In the genomic region with DNA sequence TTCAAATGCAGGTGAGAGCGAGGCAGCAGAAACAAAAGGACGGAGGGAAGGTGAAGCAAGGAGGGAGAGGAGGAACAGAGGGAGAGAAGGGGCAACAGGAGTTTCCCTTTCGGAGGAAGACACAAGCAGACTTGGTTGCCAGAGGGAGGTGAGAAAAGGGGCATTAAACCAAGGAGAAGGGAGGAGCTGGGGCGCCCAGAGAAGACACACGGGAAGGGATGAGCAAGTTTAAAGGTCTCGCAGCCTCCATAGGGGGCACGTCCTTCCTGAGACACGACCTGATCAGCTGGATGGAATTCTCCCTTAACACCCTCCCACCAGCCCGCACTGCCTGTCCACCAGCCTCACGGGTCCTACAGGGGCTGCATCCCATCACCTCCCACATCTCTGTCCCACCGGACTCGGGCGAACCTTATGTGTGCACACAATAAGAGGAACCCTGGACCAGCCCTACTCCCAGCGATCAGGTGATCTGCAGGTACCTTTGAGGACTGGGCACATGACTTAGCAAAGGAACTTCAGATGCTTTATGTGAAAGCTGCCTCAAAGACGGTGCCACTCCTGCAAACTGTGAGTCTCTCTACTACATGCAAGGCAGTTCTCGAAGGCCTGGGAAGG, we compare ENCODE assay signal across 20 cellular contexts.
DNase-seq lines count a peak whose midpoint lies in the region; ATAC-seq and TF ChIP-seq lines count a peak whose summit lies in the region.
"Had no signal": no experiment of that assay in that cellular context is flagged by ENCODE, and none has a peak within 500 bp of the region (broad histone marks: within the 10 kb centered on the region; RNA-seq: fewer than 3 reads in every experiment).

No MANE protein-coding gene starts in this region.

- no peak overlapping the region for H3K9ac ChIP-seq in IMR-90 (ENCODE audit: low read depth, low read length)
- no peak overlapping the region for H3K9ac ChIP-seq in mesenchymal stem cell (ENCODE audit: low read length)

- TF ChIP-seq POLR2A in IMR-90 (IDR thresholded peaks at IDR 0.05; ENCODE audit: low read depth, low read length) (no peak), sigmoid colon (IDR thresholded peaks at IDR 0.05) (no peak)

- H3K4me2 ChIP-seq in IMR-90 (ENCODE audit: low read depth, low read length): no peak overlapping the region
- H3K4me2 ChIP-seq in mesenchymal stem cell (ENCODE audit: low read length, poor library complexity, severe bottlenecking): no peak overlapping the region

- peak overlapping the region; percentile 49; the same call in 1 of the 2 replicates for H3K14ac ChIP-seq in IMR-90 (replicated peaks; ENCODE audit: low read depth, low read length)
- H3K14ac ChIP-seq in mesenchymal stem cell (ENCODE audit: low read length in 2 of 2): peak overlapping the region in 1 of 2 experiments; percentile 22

- peak overlapping the region; percentile 7 to 89 for H2BK12ac ChIP-seq in mesenchymal stem cell (ENCODE audit: low read length in 2 of 2)

- in situ Hi-C loops in IMR-90 (cut with MboI; ENCODE audit: low sequenced_read_pairs): no loop called here

- dilution Hi-C loops in IMR-90 (cut with HindIII; ENCODE audit: low sequenced_read_pairs, unreplicated experiment): no loop called here

- H4K8ac ChIP-seq in IMR-90 (ENCODE audit: low read depth in 2 of 2, low read length in 2 of 2) (no peak overlapping the region), mesenchymal stem cell (ENCODE audit: low read length) (peak overlapping the region; percentile 5)

- H2AK9ac ChIP-seq in IMR-90 (replicated peaks; ENCODE audit: low read depth, low read length, poor library complexity): no peak overlapping the region

- peaks cover 21% of the 10 kb centered on the region for H3K36me3 Mint-ChIP-seq in chondrocyte (ENCODE audit: low read depth)
- H3K36me3 Mint-ChIP-seq: activated naive CD4-positive, alpha-beta T cell treated with anti-CD3 and anti-CD28 coated beads, Interleukin-2, amount 50 U/mL, for 72 hours had no signal

- peaks cover 44% of the 10 kb centered on the region for H4K20me1 ChIP-seq in IMR-90 (ENCODE audit: insufficient read depth, low read length)

- no peaks in the 10 kb centered on the region for H3K9me3 ChIP-seq in IMR-90 (ENCODE audit: control insufficient read depth, insufficient read depth, low read length)
- H3K9me3 ChIP-seq in mesenchymal stem cell (ENCODE audit: control insufficient read depth, low read length): no peaks in the 10 kb centered on the region
- H3K9me3 ChIP-seq in sigmoid colon: no peaks in the 10 kb centered on the region
- H3K9me3 ChIP-seq: BLaER1 treated with 17β-estradiol and CSF1 and Interleukin-3, amounts not matched to agents 10 nM and 100 nM had no signal

- H2BK5ac ChIP-seq in IMR-90 (ENCODE audit: low read depth, low read length, poor library complexity, severe bottlenecking) (no peak overlapping the region), mesenchymal stem cell (ENCODE audit: low read depth, low read length, poor library complexity, severe bottlenecking) (no peak overlapping the region)

- peaks cover 93% of the 10 kb centered on the region for H3K4me1 Mint-ChIP-seq in chondrocyte (ENCODE audit: low read depth)

- H2BK15ac ChIP-seq in IMR-90 (ENCODE audit: low read depth, low read length) (0 out of 3 replicates have a peak overlapping the region, but pooled peaks have one; percentile 48), mesenchymal stem cell (ENCODE audit: low read depth, poor library complexity, severe bottlenecking) (no peak overlapping the region)

- H3K9me1 ChIP-seq in IMR-90 (ENCODE audit: insufficient read depth, low read length): peaks cover 52% of the 10 kb centered on the region

- H3K27ac ChIP-seq in IMR-90 (ENCODE audit: insufficient read depth, low read length) (no peak overlapping the region), mesenchymal stem cell (ENCODE audit: low read length, poor library complexity, severe bottlenecking) (no peak overlapping the region), sigmoid colon (peak overlapping the region in 3 of 4 donors; percentile 13 to 86 (median 77))

- H2AFZ ChIP-seq in IMR-90 (replicated peaks; ENCODE audit: low read length, poor library complexity) (no peak overlapping the region), mesenchymal stem cell (ENCODE audit: low read depth, low read length) (no peak overlapping the region)

- H3K36me3 ChIP-seq in IMR-90 (ENCODE audit: control insufficient read depth, insufficient read depth, low read length) (peaks cover 14% of the 10 kb centered on the region), mesenchymal stem cell (ENCODE audit: control insufficient read depth in 1 of 2, insufficient read depth in 2 of 2, low read depth in 1 of 2, low read length in 2 of 2) (peaks cover 0 to 32% of the 10 kb centered on the region in 2 experiments), sigmoid colon (no peaks in the 10 kb centered on the region)

- H3K56ac ChIP-seq in IMR-90 (ENCODE audit: extremely low read depth, insufficient read depth, low read length): no peak overlapping the region

- H3K27me3 ChIP-seq in IMR-90 (ENCODE audit: control insufficient read depth, insufficient read depth, low read length) (no peaks in the 10 kb centered on the region), mesenchymal stem cell (ENCODE audit: control insufficient read depth in 1 of 2, insufficient read depth in 1 of 2, low read length in 2 of 2) (peaks cover 0 to 15% of the 10 kb centered on the region in 2 experiments), sigmoid colon (no peaks in the 10 kb centered on the region)
- H3K27me3 ChIP-seq: BLaER1 treated with 17β-estradiol and CSF1 and Interleukin-3, amounts not matched to agents 10 nM and 100 nM had no signal

- ATAC-seq in IMR-90 (ENCODE audit: low read depth) (no peak), GM19397 (IDR thresholded peaks at IDR 0.05; ENCODE audit: unreplicated experiment) (no peak)
- ATAC-seq in stimulated activated naive CD8-positive, alpha-beta T cell treated with anti-CD3 and anti-CD28 coated beads, Interleukin-15, Interleukin-2, amounts not matched to agents 100 U/mL and 50 U/mL, for 24 hours: no peak
- ATAC-seq: activated naive CD4-positive, alpha-beta T cell treated with anti-CD3 and anti-CD28 coated beads, Interleukin-2, amount 50 U/mL, for 72 hours; HCT116 had no signal

- H3K79me1 ChIP-seq in IMR-90 (ENCODE audit: low read depth in 1 of 2, low read length in 2 of 2): peaks cover 27 to 89% of the 10 kb centered on the region in 2 experiments
- peaks cover 30% of the 10 kb centered on the region for H3K79me1 ChIP-seq in mesenchymal stem cell (replicated peaks; ENCODE audit: low read length, poor library complexity, severe bottlenecking)

- H2BK20ac ChIP-seq in IMR-90 (ENCODE audit: low read depth, low read length): no peak overlapping the region

- WGBS in IMR-90 (ENCODE audit: extremely low coverage in 2 of 2, insufficient read length in 1 of 2), 2 experiments: 100% methylated on average over 2 of the region's 16 CpGs; no CpG with 5 or more reads in 1 of the 2 experiments
- 89% methylated on average over 15 of the region's 16 CpGs for WGBS in mesenchymal stem cell
- WGBS in sigmoid colon, 2 donors: 92% methylated on average over 16 of the region's 16 CpGs

- TF ChIP-seq EP300 in sigmoid colon (IDR thresholded peaks at IDR 0.05): no peak

- H4K91ac ChIP-seq in IMR-90 (ENCODE audit: insufficient read depth, low read depth, low read length): no peak overlapping the region
- peak overlapping the region; percentile 28 for H4K91ac ChIP-seq in mesenchymal stem cell (ENCODE audit: low read length)

- intact Hi-C loops in IMR-90 (cut with micrococcal nuclease) (no loop called here), sigmoid colon (cut with DNase I) (no loop called here)

- H3K4me3 ChIP-seq in IMR-90 (ENCODE audit: insufficient read depth, low read depth, low read length) (no peak overlapping the region), mesenchymal stem cell (ENCODE audit: insufficient read depth in 1 of 2, low read depth in 1 of 2, low read length in 2 of 2) (no peak overlapping the region), sigmoid colon (no peak overlapping the region)
- H3K4me3 ChIP-seq: BLaER1 treated with 17β-estradiol and CSF1 and Interleukin-3, amounts not matched to agents 10 nM and 100 nM had no signal

- POLR2A ChIA-PET in IMR-90 (lab: Charles Lee; ENCODE audit: unreplicated experiment): interaction anchor here (0.5 kb wide), 1 partner anchor 9 kb away, joined by 3 read pairs; no protein-coding TSS in a partner anchor

- H3K23ac ChIP-seq in IMR-90 (ENCODE audit: low read depth, low read length): 0 out of 2 replicates have a peak overlapping the region, but pooled peaks have one; percentile 22
- peak overlapping the region in 1 of 2 experiments; percentile 92 for H3K23ac ChIP-seq in mesenchymal stem cell (ENCODE audit: low read length in 2 of 2)

- H3K27ac Mint-ChIP-seq in chondrocyte (ENCODE audit: unreplicated experiment): peak overlapping the region; percentile 99
- H3K27ac Mint-ChIP-seq: T-helper 1 cell treated with Interleukin-12 subunit alpha and Interleukin-12 subunit beta and Interleukin-4 antibody, amounts not matched to agents 30 μg/mL and 1 μg/mL, for 36 hours had no signal

- H2BK120ac ChIP-seq in IMR-90 (ENCODE audit: low read depth, low read length): 0 out of 2 replicates have a peak overlapping the region, but pooled peaks have one; percentile 22
- H2BK120ac ChIP-seq in mesenchymal stem cell (ENCODE audit: low read depth, low read length): no peak overlapping the region

- H4K5ac ChIP-seq in IMR-90 (ENCODE audit: low read depth, low read length): no peak overlapping the region

- no peaks in the 10 kb centered on the region for H3K9me3 Mint-ChIP-seq in chondrocyte (ENCODE audit: low read depth)
- H3K9me3 Mint-ChIP-seq: activated naive CD4-positive, alpha-beta T cell treated with anti-CD3 and anti-CD28 coated beads, Interleukin-2, amount 50 U/mL, for 72 hours; T-helper 1 cell treated with Interleukin-12 subunit alpha and Interleukin-12 subunit beta and Interleukin-4 antibody, amounts not matched to agents 30 μg/mL and 1 μg/mL, for 36 hours had no signal

- TF ChIP-seq CTCF in IMR-90 (conservative IDR thresholded peaks at IDR 0.05; ENCODE audit: low read depth, low read length) (no peak), chondrocyte (IDR thresholded peaks at IDR 0.05) (no peak), sigmoid colon (IDR thresholded peaks at IDR 0.05) (no peak)

- H3K4me1 ChIP-seq in IMR-90 (ENCODE audit: control insufficient read depth, insufficient read depth, low read length): peaks cover 54% of the 10 kb centered on the region
- H3K4me1 ChIP-seq in mesenchymal stem cell (ENCODE audit: control insufficient read depth, insufficient read depth, low read depth, low read length): peaks cover 42% of the 10 kb centered on the region
- H3K4me1 ChIP-seq in sigmoid colon: peaks cover 0 to 100% (median 83%) of the 10 kb centered on the region in 4 donors

- 0 out of 2 replicates have a peak overlapping the region, but pooled peaks have one; percentile 68 for H3K4ac ChIP-seq in IMR-90 (ENCODE audit: low read depth, low read length)
- peak overlapping the region in 1 of 2 experiments; percentile 37 for H3K4ac ChIP-seq in mesenchymal stem cell (ENCODE audit: low read depth in 1 of 2, low read length in 2 of 2)

- H3K18ac ChIP-seq in IMR-90 (ENCODE audit: low read depth, low read length) (no peak overlapping the region), mesenchymal stem cell (ENCODE audit: low read depth in 1 of 2, low read length in 2 of 2) (peak overlapping the region; percentile 6 to 84)

- H3K27me3 Mint-ChIP-seq in chondrocyte (ENCODE audit: low read depth): no peaks in the 10 kb centered on the region

- CTCF ChIA-PET in IMR-90 (lab: Yijun Ruan, JAX): no interaction called here

- H2AK5ac ChIP-seq in IMR-90 (ENCODE audit: low read depth, low read length): peak overlapping the region; percentile 24
- H2AK5ac ChIP-seq in mesenchymal stem cell (ENCODE audit: low read length, severe bottlenecking): no peak overlapping the region

- no peak for TF ChIP-seq RAD21 in IMR-90 (IDR thresholded peaks at IDR 0.05; ENCODE audit: low read length)

- BruUV-seq in IMR-90 (replicated peaks; lab: Mats Ljungman, UMichigan): no TSS peak

- DNase-seq in IMR-90: no peak
- DNase-seq in chondrocyte (ENCODE audit: low spot score): no peak
- DNase-seq in mesenchymal stem cell: no peak
- DNase-seq in sigmoid colon: no peak
- no peak for DNase-seq in stimulated activated naive CD8-positive, alpha-beta T cell treated with anti-CD3 and anti-CD28 coated beads, Interleukin-15, Interleukin-2, amounts not matched to agents 100 U/mL and 50 U/mL, for 24 hours
- DNase-seq in stimulated activated CD4-positive, alpha-beta T cell treated with anti-CD3 and anti-CD28 coated beads, Interleukin-1b, Interleukin-23, amount 100 ng/mL, for 48 hours: no peak
- no peak for DNase-seq in HT-29 (ENCODE audit: low spot score)
- DNase-seq: activated T-cell treated with anti-CD3 and anti-CD28 coated beads for 4 hours, caudate nucleus, DMS79 treated with DMSO at 0.1 percent for 48 hours, GF-D8, NCI-H1436, NCI-H2081 treated with DMSO at 0.1 percent for 48 hours, NCI-H345, NCI-H748 treated with DMSO at 0.1 percent for 48 hours had no signal

- H3K4me3 Mint-ChIP-seq in chondrocyte (ENCODE audit: unreplicated experiment): no peak overlapping the region
- H3K4me3 Mint-ChIP-seq: T-helper 1 cell treated with Interleukin-12 subunit alpha and Interleukin-12 subunit beta and Interleukin-4 antibody, amounts not matched to agents 30 μg/mL and 1 μg/mL, for 36 hours had no signal

Comparison
In these comparisons a context has a peak if more than half of its experiments do, and no peak if none do; other contexts are left out.
1. H3K27ac ChIP-seq: peak in sigmoid colon (3 of 4); none in IMR-90 (single experiment) and mesenchymal stem cell (single experiment).